In genomic region chr16:66695474-66695934, GRCh38 we compare ENCODE assay signal across 9 cellular contexts. TPM values are rescaled to one million over a fixed set of nuclear protein-coding genes. Genes with fewer than 3 reads are reported as not detected.
A peak's percentile ranks its signal among the peaks of the same experiment; 100 is the strongest.
DNase-seq lines count a peak whose midpoint lies in the region; ATAC-seq, FAIRE-seq and TF ChIP-seq lines count a peak whose summit lies in the region.
"Had no signal": no experiment of that assay in that cellular context is flagged by ENCODE, and none has a peak within 500 bp of the region (broad histone marks: within the 10 kb centered on the region; RNA-seq: fewer than 3 reads in every experiment).

No MANE protein-coding gene starts in this region.

- FAIRE-seq in kidney (lab: Jason Lieb, UNC): no peak
- FAIRE-seq: colon had no signal

- no peaks in the 10 kb centered on the region for H3K36me3 Mint-ChIP-seq in activated naive CD8-positive, alpha-beta T cell

- H3K27ac ChIP-seq in heart right ventricle: peak overlapping the region in 2 of 10 donors; percentile 21 to 72
- peak overlapping the region; percentile 83 to 85 for H3K27ac ChIP-seq in kidney (ENCODE audit: low read depth in 2 of 2, low read length in 2 of 2)
- H3K27ac ChIP-seq in suprapubic skin: peak overlapping the region; percentile 86

- no peak for TF ChIP-seq POLR2A in suprapubic skin (IDR thresholded peaks at IDR 0.05)

- peak overlapping the region; percentile 34 for H3K27ac Mint-ChIP-seq in activated naive CD8-positive, alpha-beta T cell

- peak overlapping the region; percentile 86 to 90 for H3K9ac ChIP-seq in kidney (ENCODE audit: low read length in 2 of 2)

- peak overlapping the region; percentile 81 for H3K4me3 Mint-ChIP-seq in activated naive CD8-positive, alpha-beta T cell

- H3K4me3 ChIP-seq in heart right ventricle (peak overlapping the region; percentile 49 to 83 (median 70)), kidney (ENCODE audit: low read length in 2 of 2) (peak overlapping the region; percentile 76 to 77), suprapubic skin (peak overlapping the region; percentile 79)

- ATAC-seq in heart right ventricle: no peak
- no peak for ATAC-seq in left ventricle myocardium superior
- ATAC-seq in HG02763 (IDR thresholded peaks at IDR 0.05; ENCODE audit: unreplicated experiment): no peak

- WGBS in heart right ventricle, 2 donors: 55 to 56% methylated on average over 8 of the region's 8 CpGs
- 38% methylated on average over 1 of the region's 8 CpGs for WGBS in suprapubic skin

- H3K4me1 Mint-ChIP-seq in activated naive CD8-positive, alpha-beta T cell (ENCODE audit: low read depth): peaks cover 15% of the 10 kb centered on the region

- DNase-seq in heart right ventricle: no peak
- no peak for DNase-seq in left ventricle myocardium superior
- DNase-seq in kidney: no peak
- no peak for DNase-seq in suprapubic skin (ENCODE audit: low spot score in 2 of 2)
- no peak for DNase-seq in HT-29 (ENCODE audit: low spot score)
- no peak for DNase-seq in NCI-H146 (lab: John Stamatoyannopoulos, UW)

- no peak for TF ChIP-seq CTCF in heart right ventricle (IDR thresholded peaks at IDR 0.05)
- no peak for TF ChIP-seq CTCF in kidney (IDR thresholded peaks at IDR 0.05; ENCODE audit: borderline replicate concordance, extremely low read depth, insufficient read depth)
- TF ChIP-seq CTCF in suprapubic skin (IDR thresholded peaks at IDR 0.05): no peak

- H3K4me1 ChIP-seq in heart right ventricle (peaks cover 5 to 32% (median 15%) of the 10 kb centered on the region in 9 donors), kidney (ENCODE audit: control insufficient read depth in 1 of 2, insufficient read depth in 1 of 2, low read depth in 1 of 2, low read length in 2 of 2) (peaks cover 11 to 12% of the 10 kb centered on the region in 2 donors), suprapubic skin (peaks cover 27% of the 10 kb centered on the region)

- no peak for TF ChIP-seq EP300 in suprapubic skin (IDR thresholded peaks at IDR 0.05)

- peaks cover 2% of the 10 kb centered on the region for H3K27me3 Mint-ChIP-seq in activated naive CD8-positive, alpha-beta T cell

- no peaks in the 10 kb centered on the region for H3K9me3 Mint-ChIP-seq in activated naive CD8-positive, alpha-beta T cell (ENCODE audit: low read depth)

- no peaks in the 10 kb centered on the region for H3K36me3 ChIP-seq in heart right ventricle
- H3K36me3 ChIP-seq in kidney (ENCODE audit: control insufficient read depth in 1 of 2, insufficient read depth in 2 of 2, low read length in 2 of 2): no peaks in the 10 kb centered on the region
- H3K36me3 ChIP-seq in suprapubic skin: no peaks in the 10 kb centered on the region

- H3K9me3 ChIP-seq in heart right ventricle (no peaks in the 10 kb centered on the region), kidney (ENCODE audit: control insufficient read depth in 1 of 2, low read length in 2 of 2) (no peaks in the 10 kb centered on the region), suprapubic skin (no peaks in the 10 kb centered on the region)

- H3K27me3 ChIP-seq in heart right ventricle: no peaks in the 10 kb centered on the region
- no peaks in the 10 kb centered on the region for H3K27me3 ChIP-seq in suprapubic skin

- intact Hi-C loops in heart right ventricle (cut with DNase I) (loop anchor here in 2 of 10 donors (5.0 kb wide), 3 partner anchors 33 to 88 kb away; no protein-coding TSS in a partner anchor), left ventricle myocardium superior (cut with micrococcal nuclease) (no loop called here), kidney (cut with DNase I) (no loop called here)

RNA-seq across cellular contexts. Expression of gene CMTM4, which starts 1.0 kb away (rescaled TPM):
- total RNA-seq in heart right ventricle (10 to 100 TPM in 8 of 10 donors, 1 to 10 TPM in 2; 7.3 to 14.6 (median 12.1) TPM), left ventricle myocardium superior (12.7 TPM), kidney (82.2 TPM), suprapubic skin (10 to 100 TPM; 24.0 to 55.1 (median 36.4) TPM)
- polyA plus RNA-seq in heart right ventricle (1 to 10 TPM; 4.5 to 4.6 TPM), kidney (ENCODE audit: insufficient read depth, low read depth, low replicate concordance) (43.2 TPM)
- 65.1 and 70.2 TPM in 2 replicates for total RNA-seq in HT-29 (2014; rRNA removed; shearing (Covaris generic))

RNA-seq across cellular contexts. Expression of gene DYNC1LI2, which starts 55.9 kb away (rescaled TPM):
- 100 to 1,000 TPM in 2 of 10 donors, 10 to 100 TPM in 8; 70.4 to 109 (median 89.0) TPM for total RNA-seq in heart right ventricle
- polyA plus RNA-seq in heart right ventricle: 10 to 100 TPM; 27.2 to 53.9 TPM
- 80.6 TPM for total RNA-seq in left ventricle myocardium superior
- total RNA-seq in kidney: 119 TPM
- 32.0 TPM for polyA plus RNA-seq in kidney (ENCODE audit: insufficient read depth, low read depth, low replicate concordance)
- 100 to 1,000 TPM; 102 to 212 (median 137) TPM for total RNA-seq in suprapubic skin
- total RNA-seq in HT-29 (2014; rRNA removed; shearing (Covaris generic)): 67.3 and 69.2 TPM in 2 replicates
